1 cellular context compared by ENCODE assay signal in the genomic region with DNA sequence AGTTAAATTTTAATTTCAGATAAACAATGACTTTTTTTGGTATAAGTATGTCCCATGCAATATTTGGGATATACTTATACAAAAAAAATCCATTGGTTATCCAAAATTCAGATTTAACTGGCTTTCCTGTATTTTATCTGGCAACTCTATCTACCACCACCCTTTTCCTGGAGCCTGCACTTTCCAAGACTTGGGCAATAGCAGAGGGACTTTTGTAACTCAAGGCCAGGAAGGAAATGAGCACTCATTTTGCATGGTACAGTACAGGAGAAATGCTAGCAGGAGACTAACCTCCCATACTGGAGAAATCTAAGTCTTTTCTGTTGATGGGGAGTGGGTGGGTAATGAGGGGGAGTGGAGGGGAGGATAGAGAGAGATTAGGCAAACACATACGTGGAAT.
TF ChIP-seq lines count a peak whose summit lies in the region.

No MANE protein-coding gene starts in this region.

TF ChIP-seq in IMR-90, 13 proteins besides CTCF, POLR2A, EP300 and RAD21 (continued from another document):
- TF ChIP-seq RCOR1 (IDR thresholded peaks at IDR 0.05; ENCODE audit: insufficient replicate concordance, low read length), result no peak
- TF ChIP-seq SMC3 (IDR thresholded peaks at IDR 0.05; ENCODE audit: low read depth, low read length), result no peak
- no peak for TF ChIP-seq CHD1 (IDR thresholded peaks at IDR 0.05; ENCODE audit: low read depth, low read length)
- TF ChIP-seq, protein P1, sequence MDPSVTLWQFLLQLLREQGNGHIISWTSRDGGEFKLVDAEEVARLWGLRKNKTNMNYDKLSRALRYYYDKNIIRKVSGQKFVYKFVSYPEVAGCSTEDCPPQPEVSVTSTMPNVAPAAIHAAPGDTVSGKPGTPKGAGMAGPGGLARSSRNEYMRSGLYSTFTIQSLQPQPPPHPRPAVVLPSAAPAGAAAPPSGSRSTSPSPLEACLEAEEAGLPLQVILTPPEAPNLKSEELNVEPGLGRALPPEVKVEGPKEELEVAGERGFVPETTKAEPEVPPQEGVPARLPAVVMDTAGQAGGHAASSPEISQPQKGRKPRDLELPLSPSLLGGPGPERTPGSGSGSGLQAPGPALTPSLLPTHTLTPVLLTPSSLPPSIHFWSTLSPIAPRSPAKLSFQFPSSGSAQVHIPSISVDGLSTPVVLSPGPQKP (IDR thresholded peaks at IDR 0.05; ENCODE audit: borderline replicate concordance, low read depth, low read length), result no peak
- TF ChIP-seq FOS (IDR thresholded peaks at IDR 0.05; ENCODE audit: low read depth, low read length), result no peak
- TF ChIP-seq, protein P2, sequence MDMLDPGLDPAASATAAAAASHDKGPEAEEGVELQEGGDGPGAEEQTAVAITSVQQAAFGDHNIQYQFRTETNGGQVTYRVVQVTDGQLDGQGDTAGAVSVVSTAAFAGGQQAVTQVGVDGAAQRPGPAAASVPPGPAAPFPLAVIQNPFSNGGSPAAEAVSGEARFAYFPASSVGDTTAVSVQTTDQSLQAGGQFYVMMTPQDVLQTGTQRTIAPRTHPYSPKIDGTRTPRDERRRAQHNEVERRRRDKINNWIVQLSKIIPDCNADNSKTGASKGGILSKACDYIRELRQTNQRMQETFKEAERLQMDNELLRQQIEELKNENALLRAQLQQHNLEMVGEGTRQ (IDR thresholded peaks at IDR 0.05; ENCODE audit: low read depth, low read length), result no peak
